Comparison of ENCODE assay signal across 8 cellular contexts in genomic region chr20:41524980-41525613, GRCh38.
DNase-seq lines count a peak whose midpoint lies in the region; ATAC-seq and TF ChIP-seq lines count a peak whose summit lies in the region.

No MANE protein-coding gene starts in this region.

- H3K4me1 Mint-ChIP-seq in stimulated activated naive CD8-positive, alpha-beta T cell treated with anti-CD3 and anti-CD28 coated beads, Interleukin-15, Interleukin-2, amounts not matched to agents 100 ng/mL and 50 ng/mL, for 24 hours (ENCODE audit: low read depth): peaks cover 30% of the 10 kb centered on the region
- H3K4me1 Mint-ChIP-seq in glutamatergic neuron (ENCODE audit: low read depth, unreplicated experiment): peaks cover 15% of the 10 kb centered on the region
- peaks cover 8% of the 10 kb centered on the region for H3K4me1 Mint-ChIP-seq in T-helper 2 cell treated with Interferon-gamma antibody and Interleukin-4, amounts not matched to agents 5 μg/mL and 100 μg/mL, for 36 hours (ENCODE audit: low read depth)

- no peak overlapping the region for H3K4me3 Mint-ChIP-seq in stimulated activated naive CD8-positive, alpha-beta T cell treated with anti-CD3 and anti-CD28 coated beads, Interleukin-15, Interleukin-2, amounts not matched to agents 100 ng/mL and 50 ng/mL, for 24 hours
- no peak overlapping the region for H3K4me3 Mint-ChIP-seq in glutamatergic neuron (ENCODE audit: unreplicated experiment)
- no peak overlapping the region for H3K4me3 Mint-ChIP-seq in T-helper 2 cell treated with Interferon-gamma antibody and Interleukin-4, amounts not matched to agents 5 μg/mL and 100 μg/mL, for 36 hours

- no peaks in the 10 kb centered on the region for H3K27me3 Mint-ChIP-seq in stimulated activated naive CD8-positive, alpha-beta T cell treated with anti-CD3 and anti-CD28 coated beads, Interleukin-15, Interleukin-2, amounts not matched to agents 100 ng/mL and 50 ng/mL, for 24 hours
- no peaks in the 10 kb centered on the region for H3K27me3 Mint-ChIP-seq in glutamatergic neuron (ENCODE audit: unreplicated experiment)
- no peaks in the 10 kb centered on the region for H3K27me3 Mint-ChIP-seq in T-helper 2 cell treated with Interferon-gamma antibody and Interleukin-4, amounts not matched to agents 5 μg/mL and 100 μg/mL, for 36 hours (ENCODE audit: low read depth)

- intact Hi-C loops in dorsolateral prefrontal cortex (cut with DNase I): no loop called here

- no peaks in the 10 kb centered on the region for H3K36me3 ChIP-seq in H7 (replicated peaks; ENCODE audit: control insufficient read depth, insufficient read depth, low read length)

- peaks cover 19% of the 10 kb centered on the region for H3K36me3 Mint-ChIP-seq in stimulated activated naive CD8-positive, alpha-beta T cell treated with anti-CD3 and anti-CD28 coated beads, Interleukin-15, Interleukin-2, amounts not matched to agents 100 ng/mL and 50 ng/mL, for 24 hours (ENCODE audit: low read depth)
- H3K36me3 Mint-ChIP-seq in glutamatergic neuron (ENCODE audit: unreplicated experiment): no peaks in the 10 kb centered on the region
- H3K36me3 Mint-ChIP-seq in T-helper 2 cell treated with Interferon-gamma antibody and Interleukin-4, amounts not matched to agents 5 μg/mL and 100 μg/mL, for 36 hours (ENCODE audit: low read depth): peaks cover 8% of the 10 kb centered on the region

- no peaks in the 10 kb centered on the region for H3K27me3 ChIP-seq in dorsolateral prefrontal cortex
- no peaks in the 10 kb centered on the region for H3K27me3 ChIP-seq in H7 (ENCODE audit: control insufficient read depth, insufficient read depth, low read length)

- no peak for TF ChIP-seq CTCF in dorsolateral prefrontal cortex (IDR thresholded peaks at IDR 0.05 in 54 of 56, conservative IDR thresholded peaks at IDR 0.05 in 2 of 56; ENCODE audit: low read depth in 1 of 56, partially characterized antibody in 56 of 56)
- no peak for TF ChIP-seq CTCF in glutamatergic neuron (IDR thresholded peaks at IDR 0.05; ENCODE audit: partially characterized antibody, unreplicated experiment)

- no peak for DNase-seq in stimulated activated naive CD8-positive, alpha-beta T cell treated with anti-CD3 and anti-CD28 coated beads, Interleukin-15, Interleukin-2, amounts not matched to agents 100 U/mL and 50 U/mL, for 24 hours
- DNase-seq in dorsolateral prefrontal cortex (peak; percentile 29 to 95 (median 80)), mucosa of gallbladder (ENCODE audit: low spot score) (peak; percentile 72), glutamatergic neuron (no peak), H7 (no peak), SW 1271 (lab: John Stamatoyannopoulos, UW) (no peak)
- DNase-seq in T-helper 2 cell treated with Interferon-gamma antibody and Interleukin-4, amounts not matched to agents 5 μg/mL and 100 μg/mL, for 36 hours (ENCODE audit: low spot score): no peak

- H3K27ac ChIP-seq in dorsolateral prefrontal cortex: peak overlapping the region in 9 of 59 donors; percentile 4 to 58 (median 16)

- no peaks in the 10 kb centered on the region for H3K9me3 Mint-ChIP-seq in stimulated activated naive CD8-positive, alpha-beta T cell treated with anti-CD3 and anti-CD28 coated beads, Interleukin-15, Interleukin-2, amounts not matched to agents 100 ng/mL and 50 ng/mL, for 24 hours
- H3K9me3 Mint-ChIP-seq in glutamatergic neuron (ENCODE audit: unreplicated experiment): no peaks in the 10 kb centered on the region
- no peaks in the 10 kb centered on the region for H3K9me3 Mint-ChIP-seq in T-helper 2 cell treated with Interferon-gamma antibody and Interleukin-4, amounts not matched to agents 5 μg/mL and 100 μg/mL, for 36 hours

- H3K27ac Mint-ChIP-seq in stimulated activated naive CD8-positive, alpha-beta T cell treated with anti-CD3 and anti-CD28 coated beads, Interleukin-15, Interleukin-2, amounts not matched to agents 100 ng/mL and 50 ng/mL, for 24 hours: peak overlapping the region; percentile 2
- H3K27ac Mint-ChIP-seq in glutamatergic neuron (ENCODE audit: unreplicated experiment): no peak overlapping the region
- no peak overlapping the region for H3K27ac Mint-ChIP-seq in T-helper 2 cell treated with Interferon-gamma antibody and Interleukin-4, amounts not matched to agents 5 μg/mL and 100 μg/mL, for 36 hours

- H3K4me3 ChIP-seq in dorsolateral prefrontal cortex (peak overlapping the region in 4 of 59 donors; percentile 12 to 35 (median 21)), H7 (ENCODE audit: insufficient read depth, low read depth, low read length) (no peak overlapping the region)

- no peak for ATAC-seq in stimulated activated naive CD8-positive, alpha-beta T cell treated with anti-CD3 and anti-CD28 coated beads, Interleukin-15, Interleukin-2, amounts not matched to agents 100 U/mL and 50 U/mL, for 24 hours

Comparison
In these comparisons a context has a peak if more than half of its experiments do, and no peak if none do; other contexts are left out.
1. DNase-seq: peak in dorsolateral prefrontal cortex (10 of 10) and mucosa of gallbladder (single experiment); none in stimulated activated naive CD8-positive, alpha-beta T cell treated with anti-CD3 and anti-CD28 coated beads, Interleukin-15, Interleukin-2, amounts not matched to agents 100 U/mL and 50 U/mL, for 24 hours (single experiment), glutamatergic neuron (single experiment), H7 (single experiment), SW 1271 (0 of 2) and T-helper 2 cell treated with Interferon-gamma antibody and Interleukin-4, amounts not matched to agents 5 μg/mL and 100 μg/mL, for 36 hours (single experiment).